26 cellular contexts compared by ENCODE assay signal in the genomic region with DNA sequence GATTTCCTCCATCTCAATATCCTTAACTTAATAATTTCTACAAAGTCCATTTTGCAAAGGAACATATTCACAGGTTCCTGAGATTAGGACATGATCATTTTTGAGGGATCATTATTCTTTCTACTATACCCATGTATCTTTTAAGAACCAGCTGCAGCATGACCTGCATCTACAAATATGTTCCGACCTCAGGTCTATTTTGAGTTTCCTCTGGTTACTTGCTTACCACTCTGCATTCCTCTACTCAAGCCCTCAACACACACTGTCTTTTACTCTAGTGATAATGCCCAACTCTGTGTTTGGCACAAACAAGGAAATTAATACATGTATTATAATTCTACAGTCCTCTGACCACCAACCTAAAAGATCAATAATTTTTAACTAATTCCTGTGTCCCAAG.
"Had no signal": no experiment of that assay in that cellular context is flagged by ENCODE, and none has a peak within 500 bp of the region (broad histone marks: within the 10 kb centered on the region; RNA-seq: fewer than 3 reads in every experiment).

No MANE protein-coding gene starts in this region.

- H3K4me1 Mint-ChIP-seq: mesothelial cell of epicardium; naive thymus-derived CD8-positive, alpha-beta T cell; nephron; neural crest cell; stimulated activated effector memory CD8-positive, alpha-beta T cell treated with anti-CD3 and anti-CD28 coated beads, Interleukin-12 subunit alpha, Interleukin-12 subunit beta, amount 100 ng/mL, for 72 hours; stimulated activated naive CD8-positive, alpha-beta T cell treated with anti-CD3 and anti-CD28 coated beads, Interleukin-15, amount 100 ng/mL, for 72 hours had no signal

- H3K9me3 Mint-ChIP-seq: nephron, type B pancreatic cell had no signal

- H3K4me3 ChIP-seq: hepatocyte, left ventricle myocardium inferior, lung, pancreas, prostate gland, spleen, tibial nerve, uterus had no signal

- H3K27ac ChIP-seq: hepatocyte, left ventricle myocardium inferior, pancreas, prostate gland, spleen, tibial nerve, uterus had no signal

- H3K36me3 ChIP-seq: left ventricle myocardium inferior, pancreas, prostate gland, spleen, tibial nerve, uterus had no signal

- H3K4me3 Mint-ChIP-seq: mesothelial cell of epicardium; naive thymus-derived CD8-positive, alpha-beta T cell; nephron; neural crest cell; stimulated activated effector memory CD8-positive, alpha-beta T cell treated with anti-CD3 and anti-CD28 coated beads, Interleukin-12 subunit alpha, Interleukin-12 subunit beta, amount 100 ng/mL, for 72 hours; stimulated activated naive CD8-positive, alpha-beta T cell treated with anti-CD3 and anti-CD28 coated beads, Interleukin-15, amount 100 ng/mL, for 72 hours; type B pancreatic cell had no signal

- H3K27me3 ChIP-seq: hepatocyte, pancreas, spleen, tibial nerve, uterus had no signal

- H3K4me1 ChIP-seq: left ventricle myocardium inferior, pancreas, prostate gland, spleen, tibial nerve, uterus had no signal

- H3K79me2 ChIP-seq: hepatocyte had no signal

- DNase-seq: islet precursor cell; left ventricle myocardium inferior; mesendoderm; naive thymus-derived CD8-positive, alpha-beta T cell; nucleus accumbens; pancreas; posterior cingulate gyrus; retina; right cardiac atrium; small intestine; spleen; stimulated activated CD4-positive, alpha-beta T cell treated with anti-CD3 and anti-CD28 coated beads, Interleukin-4, amount 100 ng/mL, for 24 hours; stimulated activated naive CD4-positive, alpha-beta T cell; stimulated activated naive CD8-positive, alpha-beta T cell treated with anti-CD3 and anti-CD28 coated beads, Interleukin-15, amount 100 ng/mL, for 72 hours; substantia nigra; uterus had no signal

- ATAC-seq: naive thymus-derived CD8-positive, alpha-beta T cell; pancreas; right cardiac atrium; sciatic nerve; stimulated activated effector memory CD8-positive, alpha-beta T cell treated with anti-CD3 and anti-CD28 coated beads, Interleukin-12 subunit alpha, Interleukin-12 subunit beta, amount 100 ng/mL, for 72 hours; stimulated activated naive CD8-positive, alpha-beta T cell treated with anti-CD3 and anti-CD28 coated beads, Interleukin-15, amount 100 ng/mL, for 72 hours had no signal

- H3K36me3 Mint-ChIP-seq: mesothelial cell of epicardium; naive thymus-derived CD8-positive, alpha-beta T cell; stimulated activated effector memory CD8-positive, alpha-beta T cell treated with anti-CD3 and anti-CD28 coated beads, Interleukin-12 subunit alpha, Interleukin-12 subunit beta, amount 100 ng/mL, for 72 hours; type B pancreatic cell had no signal

- H3K9me3 ChIP-seq: pancreas, prostate gland, tibial nerve, uterus had no signal

- H2AFZ ChIP-seq: hepatocyte had no signal

- H3K4me2 ChIP-seq: hepatocyte had no signal

- H3K27ac Mint-ChIP-seq: mesothelial cell of epicardium; nephron; stimulated activated effector memory CD8-positive, alpha-beta T cell treated with anti-CD3 and anti-CD28 coated beads, Interleukin-12 subunit alpha, Interleukin-12 subunit beta, amount 100 ng/mL, for 72 hours; stimulated activated naive CD8-positive, alpha-beta T cell treated with anti-CD3 and anti-CD28 coated beads, Interleukin-15, amount 100 ng/mL, for 72 hours; type B pancreatic cell had no signal

- H3K27me3 Mint-ChIP-seq: naive thymus-derived CD8-positive, alpha-beta T cell; stimulated activated naive CD8-positive, alpha-beta T cell treated with anti-CD3 and anti-CD28 coated beads, Interleukin-15, amount 100 ng/mL, for 72 hours; type B pancreatic cell had no signal
